In genomic region chr1:111990878-111991760, GRCh38 we compare ENCODE assay signal across 8 cellular contexts. TPM values are rescaled to one million over a fixed set of nuclear protein-coding genes. Genes with fewer than 3 reads are reported as not detected.
A peak's percentile ranks its signal among the peaks of the same experiment; 100 is the strongest.
DNase-seq lines count a peak whose midpoint lies in the region; ATAC-seq and TF ChIP-seq lines count a peak whose summit lies in the region.

No MANE protein-coding gene starts in this region.

- CTCF ChIA-PET in T-cell (lab: Charles Lee), result no interaction called here

- peak overlapping the region; percentile 21 to 64 (median 32) for H3K4me3 Mint-ChIP-seq in T-cell
- H3K4me3 Mint-ChIP-seq in naive B cell, result peak overlapping the region in 7 of 8 donors; percentile 49 to 80 (median 57)

- peaks cover 7 to 22% (median 20%) of the 10 kb centered on the region in 3 donors for H3K4me1 Mint-ChIP-seq in T-cell
- H3K4me1 Mint-ChIP-seq in naive B cell, result peaks cover 5 to 30% (median 15%) of the 10 kb centered on the region in 3 donors

- TF ChIP-seq CTCF in NB4 (IDR thresholded peaks at IDR 0.05; ENCODE audit: low read depth, low read length) (peak; percentile 28), fibroblast of villous mesenchyme (IDR thresholded peaks at IDR 0.05; ENCODE audit: insufficient read depth, low read depth, low read length) (peak; percentile 6)

- H3K27ac Mint-ChIP-seq in T-cell (no peak overlapping the region), naive B cell (peak overlapping the region in 1 of 6 donors; percentile 73)

- DNase-seq in EL (peak; percentile 39), NB4 (ENCODE audit: low read depth) (peak; percentile 22), T-cell (no peak), fibroblast of villous mesenchyme (ENCODE audit: low read depth) (peak; percentile 12), naive B cell (no peak), GOT3 (lab: John Stamatoyannopoulos, UW) (no peak)
- DNase-seq in stimulated activated naive CD4-positive, alpha-beta T cell (lab: John Stamatoyannopoulos, UW), result no peak

- no peak overlapping the region for H3K4me3 ChIP-seq in NB4 (ENCODE audit: low read depth, low read length)
- H3K4me3 ChIP-seq in fibroblast of villous mesenchyme (ENCODE audit: low read depth, low read length), result no peak overlapping the region

- H3K27me3 Mint-ChIP-seq in T-cell (peaks cover 53 to 82% of the 10 kb centered on the region in 2 donors), naive B cell (peaks cover 55 to 74% (median 72%) of the 10 kb centered on the region in 3 donors)

- POLR2A ChIA-PET in T-cell (lab: Charles Lee), result no interaction called here

- H3K36me3 Mint-ChIP-seq in T-cell (no peaks in the 10 kb centered on the region), naive B cell (no peaks in the 10 kb centered on the region)

- ATAC-seq in T-cell (replicated peaks in 1 of 4), result no peak
- ATAC-seq in naive B cell (ENCODE audit: low read depth in 2 of 2), result no peak
- no peak for ATAC-seq in GM18907 (IDR thresholded peaks at IDR 0.05; ENCODE audit: unreplicated experiment)

- TF ChIP-seq POLR2A in NB4 (IDR thresholded peaks at IDR 0.05; ENCODE audit: extremely low read depth, insufficient read length), result no peak

- no peaks in the 10 kb centered on the region for H3K9me3 Mint-ChIP-seq in T-cell
- no peaks in the 10 kb centered on the region for H3K9me3 Mint-ChIP-seq in naive B cell

RNA-seq across cellular contexts. Expression of gene KCND3, which starts 1.7 kb away (rescaled TPM):
- total RNA-seq in T-cell, result not detected
- 1.3 and 1.7 TPM in 2 replicates for total RNA-seq in fibroblast of villous mesenchyme
- polyA plus RNA-seq in naive B cell (ENCODE audit: low read depth in 6 of 6), result under 1 TPM in 2 of 6 donors, not detected in 4; 0.03 to 0.11 TPM

Comparison
In these comparisons a context has a peak if more than half of its experiments do, and no peak if none do; other contexts are left out.
1. DNase-seq: peak in EL (single experiment), NB4 (single experiment) and fibroblast of villous mesenchyme (single experiment); none in T-cell (0 of 34), naive B cell (single experiment), GOT3 (single experiment) and stimulated activated naive CD4-positive, alpha-beta T cell (0 of 6).